ENCODE assay signal across 8 cellular contexts in the genomic region with DNA sequence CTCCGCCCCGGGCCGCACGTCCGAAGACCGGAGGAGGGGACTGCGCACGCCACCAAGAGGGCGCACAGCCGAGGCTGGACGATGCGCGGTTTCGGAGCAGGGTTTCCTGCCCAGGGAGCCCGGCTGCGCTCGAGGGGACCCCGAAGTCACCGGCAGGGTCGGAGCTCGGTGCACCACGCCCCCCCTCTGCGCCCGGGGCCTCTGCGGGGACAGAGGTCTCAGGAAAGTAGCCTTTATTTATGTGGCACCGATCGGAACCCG.
DNase-seq lines count a peak whose midpoint lies in the region; ATAC-seq and TF ChIP-seq lines count a peak whose summit lies in the region.

No MANE protein-coding gene starts in this region.

- H2AFZ ChIP-seq in neural progenitor cell (replicated peaks), result peak overlapping the region; percentile 97

- H3K27me3 ChIP-seq in neural progenitor cell, result peaks cover 60% of the 10 kb centered on the region

- peaks cover 19% of the 10 kb centered on the region for H3K36me3 Mint-ChIP-seq in endothelial cell (ENCODE audit: low read depth, unreplicated experiment)
- H3K36me3 Mint-ChIP-seq in neural progenitor cell, result no peaks in the 10 kb centered on the region

- H3K9ac ChIP-seq in neural progenitor cell, result no peak overlapping the region

- no peaks in the 10 kb centered on the region for H3K36me3 ChIP-seq in neural progenitor cell

- peak; percentile 75 for DNase-seq in Right ventricle myocardium inferior (ENCODE audit: missing footprints)
- no peak for DNase-seq in cardiac septum (ENCODE audit: low spot score)
- peak; percentile 39 to 50 for DNase-seq in activated CD4-positive, alpha-beta T cell treated with anti-CD3 and anti-CD28 coated beads for 4 hours
- peak; percentile 60 for DNase-seq in endothelial cell (ENCODE audit: low spot score)
- no peak for DNase-seq in neural progenitor cell (ENCODE audit: low spot score)
- DNase-seq in NCI-H2081 treated with DMSO at 0.1 percent for 48 hours (lab: John Stamatoyannopoulos, UW), result no peak
- DNase-seq in germinal center (ENCODE audit: low spot score), result no peak

- H3F3A ChIP-seq in neural progenitor cell (ENCODE audit: low read depth), result peaks cover 22% of the 10 kb centered on the region

- H3K4me1 Mint-ChIP-seq in endothelial cell (ENCODE audit: unreplicated experiment), result peaks cover 35% of the 10 kb centered on the region
- H3K4me1 Mint-ChIP-seq in neural progenitor cell, result peaks cover 10% of the 10 kb centered on the region

- TF ChIP-seq CTCF in endothelial cell (IDR thresholded peaks at IDR 0.05; ENCODE audit: unreplicated experiment), result no peak
- TF ChIP-seq CTCF in neural progenitor cell (IDR thresholded peaks at IDR 0.05), result no peak

- ATAC-seq in Right ventricle myocardium inferior (peak; percentile 31), HG03442 (IDR thresholded peaks at IDR 0.05; ENCODE audit: unreplicated experiment) (peak; percentile 19)

- H3K27ac ChIP-seq in neural progenitor cell, result no peak overlapping the region

- H3K4me3 Mint-ChIP-seq in endothelial cell (ENCODE audit: unreplicated experiment) (no peak overlapping the region), neural progenitor cell (peak overlapping the region; percentile 41)

- peak overlapping the region; percentile 87 for H3K4me2 ChIP-seq in neural progenitor cell

- H3K4me1 ChIP-seq in neural progenitor cell, result peaks cover 4% of the 10 kb centered on the region

- peaks cover 9% of the 10 kb centered on the region for H4K20me1 ChIP-seq in neural progenitor cell (ENCODE audit: low read depth)

- no peaks in the 10 kb centered on the region for H3K9me3 ChIP-seq in neural progenitor cell (ENCODE audit: low read depth)

- H3K27ac Mint-ChIP-seq in endothelial cell (ENCODE audit: unreplicated experiment) (no peak overlapping the region), neural progenitor cell (no peak overlapping the region)

- intact Hi-C loops in Right ventricle myocardium inferior (cut with DNase I) (loop anchor here (5.0 kb wide), 1 partner anchor 181 kb away; no protein-coding TSS in a partner anchor), cardiac septum (cut with DNase I) (loop anchor here (5.0 to 10.0 kb wide), 3 partner anchors 39 to 116 kb away; a partner anchor contains a TSS)

- H3K9me3 Mint-ChIP-seq in endothelial cell (ENCODE audit: unreplicated experiment) (no peaks in the 10 kb centered on the region), neural progenitor cell (no peaks in the 10 kb centered on the region)

- peak overlapping the region; percentile 67 for H3K4me3 ChIP-seq in neural progenitor cell

- H3K27me3 Mint-ChIP-seq in endothelial cell (ENCODE audit: unreplicated experiment), result peaks cover 14% of the 10 kb centered on the region
- H3K27me3 Mint-ChIP-seq in neural progenitor cell (ENCODE audit: insufficient read depth, low read depth), result peaks cover 35% of the 10 kb centered on the region

- no peaks in the 10 kb centered on the region for H3K79me2 ChIP-seq in neural progenitor cell (ENCODE audit: low read depth)

Comparison
In these comparisons a context has a peak if more than half of its experiments do, and no peak if none do; other contexts are left out.
1. DNase-seq: peak in Right ventricle myocardium inferior (single experiment), activated CD4-positive, alpha-beta T cell treated with anti-CD3 and anti-CD28 coated beads for 4 hours (2 of 2) and endothelial cell (single experiment); none in cardiac septum (single experiment), neural progenitor cell (single experiment), NCI-H2081 treated with DMSO at 0.1 percent for 48 hours (single experiment) and germinal center (single experiment).